17 cellular contexts compared by ENCODE assay signal in genomic region chr15:74238984-74239645, GRCh38. TPM values are rescaled to one million over a fixed set of nuclear protein-coding genes. Genes with fewer than 3 reads are reported as not detected.
DNase-seq lines count a peak whose midpoint lies in the region; ATAC-seq, FAIRE-seq and TF ChIP-seq lines count a peak whose summit lies in the region.
"Had no signal": no experiment of that assay in that cellular context is flagged by ENCODE, and none has a peak within 500 bp of the region (broad histone marks: within the 10 kb centered on the region; RNA-seq: fewer than 3 reads in every experiment).

No MANE protein-coding gene starts in this region.

- peaks cover 0 to 15% (median 2%) of the 10 kb centered on the region in 4 donors for H3K4me1 ChIP-seq in right lobe of liver
- H3K4me1 ChIP-seq in HepG2 (ENCODE audit: insufficient read depth, low read length): peaks cover 13% of the 10 kb centered on the region; the same call in 1 of the 2 replicates
- peaks cover 9 to 32% of the 10 kb centered on the region in 2 donors for H3K4me1 ChIP-seq in kidney (ENCODE audit: control insufficient read depth in 1 of 2, insufficient read depth in 1 of 2, low read depth in 1 of 2, low read length in 2 of 2)

- DNase-seq in right lobe of liver (no peak), HepG2 (ENCODE audit: low spot score) (no peak), RWPE1 (ENCODE audit: low spot score) (no peak), kidney (peak; percentile 55), UCSD-AML1 (lab: John Stamatoyannopoulos, UW; ENCODE audit: unreplicated experiment) (no peak), CD14-positive monocyte (ENCODE audit: low spot score) (no peak)
- DNase-seq in activated naive CD4-positive, alpha-beta T cell treated with anti-CD3 and anti-CD28 coated beads, Interleukin-2, amount 10 ng/mL, durations not matched to agents 7 days and 5 days: no peak
- DNase-seq: activated CD4-positive, alpha-beta T cell treated with anti-CD3 and anti-CD28 coated beads, Interleukin-2, amount 50 U/mL, for 1 hour had no signal

- H3K79me2 ChIP-seq in HepG2 (ENCODE audit: insufficient read depth, low read length): no peaks in the 10 kb centered on the region

- no peaks in the 10 kb centered on the region for H3K9me3 Mint-ChIP-seq in activated naive CD4-positive, alpha-beta T cell treated with anti-CD3 and anti-CD28 coated beads, Interleukin-2, amount 10 ng/mL, durations not matched to agents 7 days and 5 days
- peaks cover 0 to 2% (median 0%) of the 10 kb centered on the region in 7 donors for H3K9me3 Mint-ChIP-seq in CD14-positive monocyte
- H3K9me3 Mint-ChIP-seq: activated T-helper 1 cell treated with anti-CD3 and anti-CD28 coated beads, Interleukin-12 subunit alpha, Interleukin-12 subunit beta, Interleukin-2, Interleukin-4 antibody, amounts not matched to agents 30 ng/mL and 10 ng/mL and 1 ng/mL, durations not matched to agents 14 hours and 24 hours and 36 hours; IgD-negative memory B cell; mesothelial cell of epicardium; T-helper 1 cell treated with Interleukin-12 subunit alpha and Interleukin-12 subunit beta and Interleukin-4 antibody, amounts not matched to agents 30 μg/mL and 1 μg/mL, for 36 hours had no signal

- 40% methylated on average over 2 of the region's 6 CpGs for WGBS in right lobe of liver (ENCODE audit: insufficient coverage, low coverage, low lambda C conversion rate, missing lambda C conversion rate)
- WGBS in HepG2 (ENCODE audit: low lambda C conversion rate): 10% methylated on average over 5 of the region's 6 CpGs

- no TSS peak for BruUV-seq in HepG2 (replicated peaks; lab: Mats Ljungman, UMichigan)

- H3K9ac ChIP-seq in HepG2 (ENCODE audit: insufficient read depth, low read depth, low read length) (no peak overlapping the region), kidney (ENCODE audit: low read length in 2 of 2) (no peak overlapping the region)

- H3K27ac Mint-ChIP-seq in activated naive CD4-positive, alpha-beta T cell treated with anti-CD3 and anti-CD28 coated beads, Interleukin-2, amount 10 ng/mL, durations not matched to agents 7 days and 5 days: no peak overlapping the region
- no peak overlapping the region for H3K27ac Mint-ChIP-seq in CD14-positive monocyte
- H3K27ac Mint-ChIP-seq: activated T-helper 1 cell treated with anti-CD3 and anti-CD28 coated beads, Interleukin-12 subunit alpha, Interleukin-12 subunit beta, Interleukin-2, Interleukin-4 antibody, amounts not matched to agents 30 ng/mL and 10 ng/mL and 1 ng/mL, durations not matched to agents 14 hours and 24 hours and 36 hours; IgD-negative memory B cell; mesothelial cell of epicardium; progenitor cell of endocrine pancreas; T-helper 1 cell treated with Interleukin-12 subunit alpha and Interleukin-12 subunit beta and Interleukin-4 antibody, amounts not matched to agents 30 μg/mL and 1 μg/mL, for 36 hours had no signal

- H2AFZ ChIP-seq in HepG2 (ENCODE audit: low read length): no peak overlapping the region

- no peak overlapping the region for H3K4me2 ChIP-seq in HepG2 (ENCODE audit: low read depth, low read length)

- no peaks in the 10 kb centered on the region for H4K20me1 ChIP-seq in HepG2 (ENCODE audit: insufficient read depth, low read length)

- CTCF ChIA-PET in HepG2 (lab: Yijun Ruan, JAX; ENCODE audit: low intra/inter-chr PET ratio, low total read pairs): no interaction called here
- CTCF ChIA-PET in RWPE1 (lab: Yijun Ruan, JAX): interaction anchor here (0.6 to 1.1 kb wide), 6 partner anchors 37 to 273 kb away, joined by 3 to 6 read pairs (median 3); no protein-coding TSS in a partner anchor
- CTCF ChIA-PET in activated naive CD4-positive, alpha-beta T cell treated with anti-CD3 and anti-CD28 coated beads, Interleukin-2, amount 10 ng/mL, durations not matched to agents 7 days and 5 days (lab: Charles Lee): interaction anchor here (1.3 to 1.7 kb wide), 2 partner anchors 69 to 82 kb away, joined by 5 read pairs; no protein-coding TSS in a partner anchor

- H3K4me3 ChIP-seq in right lobe of liver (no peak overlapping the region), HepG2 (replicated peaks in 1 of 3; ENCODE audit: insufficient read depth in 1 of 3, low read depth in 2 of 3, low read length in 3 of 3) (no peak overlapping the region), kidney (ENCODE audit: low read length in 2 of 2) (no peak overlapping the region)
- H3K4me3 ChIP-seq: upper lobe of left lung had no signal

- TF ChIP-seq CTCF in right lobe of liver (IDR thresholded peaks at IDR 0.05): no peak
- no peak for TF ChIP-seq CTCF in HepG2 (CRISPR knock-in tag; IDR thresholded peaks at IDR 0.05)
- TF ChIP-seq CTCF in RWPE1 (conservative IDR thresholded peaks at IDR 0.05; ENCODE audit: low read depth): no peak
- TF ChIP-seq CTCF in kidney (IDR thresholded peaks at IDR 0.05; ENCODE audit: borderline replicate concordance, extremely low read depth, insufficient read depth): no peak
- TF ChIP-seq CTCF in CD14-positive monocyte (IDR thresholded peaks at IDR 0.05): no peak

- ATAC-seq in right lobe of liver (peak in 3 of 4 donors; percentile 4 to 18 (median 18)), HepG2 (no peak), HG02678 (IDR thresholded peaks at IDR 0.05; ENCODE audit: unreplicated experiment) (no peak)

- no peak for TF ChIP-seq POLR2A in right lobe of liver (IDR thresholded peaks at IDR 0.05)
- no peak for TF ChIP-seq POLR2A in HepG2 (IDR thresholded peaks at IDR 0.05; ENCODE audit: insufficient read depth in 1 of 2, low read depth in 2 of 2, low read length in 2 of 2)

- POLR2A ChIA-PET in HepG2 (lab: Yijun Ruan, JAX) (no interaction called here), RWPE1 (lab: Yijun Ruan, JAX; ENCODE audit: low non-redundant PET) (no interaction called here)

- FAIRE-seq in HepG2 (lab: Jason Lieb, UNC): no peak
- FAIRE-seq in kidney (lab: Jason Lieb, UNC): no peak

- no peaks in the 10 kb centered on the region for H3K36me3 Mint-ChIP-seq in activated naive CD4-positive, alpha-beta T cell treated with anti-CD3 and anti-CD28 coated beads, Interleukin-2, amount 10 ng/mL, durations not matched to agents 7 days and 5 days
- no peaks in the 10 kb centered on the region for H3K36me3 Mint-ChIP-seq in CD14-positive monocyte
- H3K36me3 Mint-ChIP-seq: IgD-negative memory B cell, mesothelial cell of epicardium had no signal

- no peaks in the 10 kb centered on the region for H3K4me1 Mint-ChIP-seq in activated naive CD4-positive, alpha-beta T cell treated with anti-CD3 and anti-CD28 coated beads, Interleukin-2, amount 10 ng/mL, durations not matched to agents 7 days and 5 days
- H3K4me1 Mint-ChIP-seq in CD14-positive monocyte: no peaks in the 10 kb centered on the region

- peaks cover 52% of the 10 kb centered on the region for H3K27me3 Mint-ChIP-seq in activated naive CD4-positive, alpha-beta T cell treated with anti-CD3 and anti-CD28 coated beads, Interleukin-2, amount 10 ng/mL, durations not matched to agents 7 days and 5 days
- peaks cover 1 to 14% (median 8%) of the 10 kb centered on the region in 3 donors for H3K27me3 Mint-ChIP-seq in CD14-positive monocyte (ENCODE audit: low read depth in 3 of 3)

- no peaks in the 10 kb centered on the region for H3K36me3 ChIP-seq in right lobe of liver
- H3K36me3 ChIP-seq in HepG2 (replicated peaks in 1 of 2; ENCODE audit: control insufficient read depth in 1 of 2, insufficient read depth in 2 of 2, low read length in 2 of 2): no peaks in the 10 kb centered on the region
- no peaks in the 10 kb centered on the region for H3K36me3 ChIP-seq in kidney (ENCODE audit: control insufficient read depth in 1 of 2, insufficient read depth in 2 of 2, low read length in 2 of 2)
- H3K36me3 ChIP-seq: upper lobe of left lung had no signal

- H3K9me3 ChIP-seq in right lobe of liver: no peaks in the 10 kb centered on the region
- H3K9me3 ChIP-seq in HepG2 (ENCODE audit: low read length): no peaks in the 10 kb centered on the region
- no peaks in the 10 kb centered on the region for H3K9me3 ChIP-seq in kidney (ENCODE audit: control insufficient read depth in 1 of 2, low read length in 2 of 2)
- H3K9me3 ChIP-seq: upper lobe of left lung had no signal

- intact Hi-C loops in right lobe of liver (cut with DNase I): no loop called here
- intact Hi-C loops in HepG2 (cut with micrococcal nuclease; ENCODE audit: unreplicated experiment): no loop called here
- intact Hi-C loops in kidney (cut with DNase I): no loop called here
- intact Hi-C loops in CD14-positive monocyte (cut with micrococcal nuclease): no loop called here

- in situ Hi-C loops in HepG2 (cut with HindIII; ENCODE audit: extremely low pct_ligation_motif_present, low pct_unique_long_range_greater_than_20kb): no loop called here

- H3K27ac ChIP-seq in right lobe of liver: no peak overlapping the region
- no peak overlapping the region for H3K27ac ChIP-seq in HepG2 (ENCODE audit: extremely low read length, insufficient read depth, low read length)
- peak overlapping the region; percentile 55 for H3K27ac ChIP-seq in RWPE1
- H3K27ac ChIP-seq in kidney (ENCODE audit: low read depth in 2 of 2, low read length in 2 of 2): no peak overlapping the region

- no peak for TF ChIP-seq EP300 in HepG2 (IDR thresholded peaks at IDR 0.05; ENCODE audit: low read depth in 2 of 2, low read length in 2 of 2)
- no peak for TF ChIP-seq EP300 in HepG2 (CRISPR knock-in tag; IDR thresholded peaks at IDR 0.05; ENCODE audit: borderline replicate concordance)

- H3K4me3 Mint-ChIP-seq in activated naive CD4-positive, alpha-beta T cell treated with anti-CD3 and anti-CD28 coated beads, Interleukin-2, amount 10 ng/mL, durations not matched to agents 7 days and 5 days: no peak overlapping the region
- no peak overlapping the region for H3K4me3 Mint-ChIP-seq in CD14-positive monocyte
- H3K4me3 Mint-ChIP-seq: activated T-helper 1 cell treated with anti-CD3 and anti-CD28 coated beads, Interleukin-12 subunit alpha, Interleukin-12 subunit beta, Interleukin-2, Interleukin-4 antibody, amounts not matched to agents 30 ng/mL and 10 ng/mL and 1 ng/mL, durations not matched to agents 14 hours and 24 hours and 36 hours; mesothelial cell of epicardium; T-helper 1 cell treated with Interleukin-12 subunit alpha and Interleukin-12 subunit beta and Interleukin-4 antibody, amounts not matched to agents 30 μg/mL and 1 μg/mL, for 36 hours had no signal

- no peak for TF ChIP-seq RAD21 in HepG2 (CRISPR knock-in tag; IDR thresholded peaks at IDR 0.05)

- H3K27me3 ChIP-seq in right lobe of liver: no peaks in the 10 kb centered on the region
- peaks cover 2 to 19% of the 10 kb centered on the region in 2 experiments; a peak in 4 of 5 replicates for H3K27me3 ChIP-seq in HepG2 (ENCODE audit: control insufficient read depth in 1 of 2, insufficient read depth in 2 of 2, low read length in 2 of 2)
- H3K27me3 ChIP-seq: upper lobe of left lung had no signal

RNA-seq across cellular contexts. Expression of gene CCDC33, which starts 3.0 kb away (rescaled TPM):
- not detected for total RNA-seq in right lobe of liver
- not detected in 2 replicates for total RNA-seq in HepG2 (2016; rRNA removed; fragmentation: Illumina TruSeq; extraction: Trizol)
- not detected in 2 replicates for total RNA-seq in HepG2 (2016; cell fraction: cytosol; rRNA removed; fragmentation: Illumina TruSeq; extraction: Trizol; ENCODE audit: low read depth)
- not detected in 2 replicates for total RNA-seq in HepG2 (2016; cell fraction: insoluble cytoplasmic fraction; rRNA removed; fragmentation: Illumina TruSeq; extraction: Trizol)
- 0.14 and 0.53 TPM in 2 replicates for total RNA-seq in HepG2 (2016; cell fraction: membrane; rRNA removed; fragmentation: Illumina TruSeq; extraction: Trizol)
- total RNA-seq in HepG2 (2016; cell fraction: nucleus; rRNA removed; fragmentation: Illumina TruSeq; extraction: Trizol): not detected in 2 replicates
- 0.08 and 0.30 TPM in 2 replicates for polyA plus RNA-seq in HepG2 (2011; rRNA removed)
- polyA plus RNA-seq in HepG2 (2011; cell fraction: cytosol; rRNA removed): 0.05 and 0.09 TPM in 2 replicates
- polyA plus RNA-seq in HepG2 (2011; cell fraction: nucleus; rRNA removed): 0.35 TPM in 1 of 2 replicates, not detected in the other
- polyA plus RNA-seq in HepG2 (2012): 0.20 TPM in 1 of 2 replicates, not detected in the other
- 0.25 and 0.37 TPM in 2 replicates for polyA plus RNA-seq in HepG2 (2016; cell fraction: cytosol; fragmentation: Illumina TruSeq; extraction: Trizol; ENCODE audit: low read depth)
- polyA plus RNA-seq in HepG2 (2016; cell fraction: insoluble cytoplasmic fraction; fragmentation: Illumina TruSeq; extraction: Trizol; ENCODE audit: low read depth): not detected in 2 replicates
- polyA plus RNA-seq in HepG2 (2016; cell fraction: membrane; fragmentation: Illumina TruSeq; extraction: Trizol; ENCODE audit: low read depth): 0.37 and 0.68 TPM in 2 replicates
- polyA plus RNA-seq in HepG2 (2016; cell fraction: nucleus; fragmentation: Illumina TruSeq; extraction: Trizol; ENCODE audit: insufficient read depth, low read depth): not detected in 2 replicates
- 0.14 TPM in 1 of 2 replicates, not detected in the other for polyA minus RNA-seq in HepG2 (2011; rRNA and poly(A)+ RNA removed; ENCODE audit: low replicate concordance)
- polyA minus RNA-seq in HepG2 (2011; cell fraction: cytosol; rRNA and poly(A)+ RNA removed): not detected in 2 replicates
- not detected in 2 replicates for polyA minus RNA-seq in HepG2 (2011; cell fraction: nucleus; rRNA and poly(A)+ RNA removed)
- total RNA-seq in kidney: 0.63 TPM
- not detected for polyA plus RNA-seq in kidney (ENCODE audit: insufficient read depth, low read depth, low replicate concordance)
- not detected for polyA plus RNA-seq in CD14-positive monocyte
- total RNA-seq: activated T-helper 1 cell treated with anti-CD3 and anti-CD28 coated beads, Interleukin-12 subunit alpha, Interleukin-12 subunit beta, Interleukin-2, Interleukin-4 antibody, amounts not matched to agents 30 ng/mL and 10 ng/mL and 1 ng/mL, durations not matched to agents 14 hours and 24 hours and 36 hours; aorta; OCI-LY7 had no signal
- polyA plus RNA-seq: aorta, IgD-negative memory B cell had no signal

RNA-seq across cellular contexts. Expression of gene STRA6, which starts 36.5 kb away (rescaled TPM):
- total RNA-seq in right lobe of liver (under 1 TPM in 1 of 6 experiments, not detected in 5; 0.12 TPM), HepG2 (2016; rRNA removed; fragmentation: Illumina TruSeq; extraction: Trizol) (0.81 and 2.1 TPM in 2 replicates), kidney (2.0 TPM)
- 0.81 and 1.1 TPM in 2 replicates for total RNA-seq in HepG2 (2016; cell fraction: cytosol; rRNA removed; fragmentation: Illumina TruSeq; extraction: Trizol; ENCODE audit: low read depth)
- total RNA-seq in HepG2 (2016; cell fraction: insoluble cytoplasmic fraction; rRNA removed; fragmentation: Illumina TruSeq; extraction: Trizol): 0.77 and 3.1 TPM in 2 replicates
- total RNA-seq in HepG2 (2016; cell fraction: membrane; rRNA removed; fragmentation: Illumina TruSeq; extraction: Trizol): 0.83 and 1.1 TPM in 2 replicates
- total RNA-seq in HepG2 (2016; cell fraction: nucleus; rRNA removed; fragmentation: Illumina TruSeq; extraction: Trizol): 2.8 and 4.4 TPM in 2 replicates
- polyA plus RNA-seq in HepG2 (2011; rRNA removed) (1.6 TPM in 2 replicates), kidney (ENCODE audit: insufficient read depth, low read depth, low replicate concordance) (31.9 TPM), CD14-positive monocyte (not detected)
- polyA plus RNA-seq in HepG2 (2011; cell fraction: cytosol; rRNA removed): 0.79 and 1.0 TPM in 2 replicates
- polyA plus RNA-seq in HepG2 (2011; cell fraction: nucleus; rRNA removed): 5.5 and 10.9 TPM in 2 replicates
- polyA plus RNA-seq in HepG2 (2012): 0.88 and 1.1 TPM in 2 replicates
- polyA plus RNA-seq in HepG2 (2016; cell fraction: cytosol; fragmentation: Illumina TruSeq; extraction: Trizol; ENCODE audit: low read depth): 0.44 and 0.51 TPM in 2 replicates
- 0.60 and 2.1 TPM in 2 replicates for polyA plus RNA-seq in HepG2 (2016; cell fraction: insoluble cytoplasmic fraction; fragmentation: Illumina TruSeq; extraction: Trizol; ENCODE audit: low read depth)
- polyA plus RNA-seq in HepG2 (2016; cell fraction: membrane; fragmentation: Illumina TruSeq; extraction: Trizol; ENCODE audit: low read depth): 0.18 and 0.78 TPM in 2 replicates
- 6.0 and 6.9 TPM in 2 replicates for polyA plus RNA-seq in HepG2 (2016; cell fraction: nucleus; fragmentation: Illumina TruSeq; extraction: Trizol; ENCODE audit: insufficient read depth, low read depth)
- 2.4 and 2.8 TPM in 2 replicates for polyA minus RNA-seq in HepG2 (2011; rRNA and poly(A)+ RNA removed; ENCODE audit: low replicate concordance)
- polyA minus RNA-seq in HepG2 (2011; cell fraction: cytosol; rRNA and poly(A)+ RNA removed): 0.59 and 1.4 TPM in 2 replicates
- polyA minus RNA-seq in HepG2 (2011; cell fraction: nucleus; rRNA and poly(A)+ RNA removed): 2.2 and 4.2 TPM in 2 replicates
- total RNA-seq: OCI-LY7 had no signal
- polyA plus RNA-seq: IgD-negative memory B cell had no signal

Comparison
In these comparisons a context has a peak if more than half of its experiments do, and no peak if none do; other contexts are left out.
1. ATAC-seq: peak in right lobe of liver (3 of 4); none in HepG2 (single experiment) and HG02678 (single experiment).